Comparison of ENCODE assay signal across 14 cellular contexts in genomic region chr20:63693079-63693974, GRCh38. TPM values are rescaled to one million over a fixed set of nuclear protein-coding genes. Genes with fewer than 3 reads are reported as not detected.
DNase-seq lines count a peak whose midpoint lies in the region; ATAC-seq and TF ChIP-seq lines count a peak whose summit lies in the region.
"Had no signal": no experiment of that assay in that cellular context is flagged by ENCODE, and none has a peak within 500 bp of the region (broad histone marks: within the 10 kb centered on the region; RNA-seq: fewer than 3 reads in every experiment).

No MANE protein-coding gene starts in this region.

- no peaks in the 10 kb centered on the region for H3K9me3 ChIP-seq in IMR-90 (ENCODE audit: control insufficient read depth, insufficient read depth, low read length)
- H3K9me3 ChIP-seq: BLaER1 had no signal

- H3K4ac ChIP-seq in IMR-90 (ENCODE audit: low read depth, low read length): no peak overlapping the region

- no peak overlapping the region for H2BK15ac ChIP-seq in IMR-90 (ENCODE audit: low read depth, low read length)

- H3K4me3 ChIP-seq in IMR-90 (ENCODE audit: insufficient read depth, low read depth, low read length): no peak overlapping the region
- H3K4me3 ChIP-seq: BLaER1 had no signal

- H3K23ac ChIP-seq in IMR-90 (ENCODE audit: low read depth, low read length): no peak overlapping the region

- no peaks in the 10 kb centered on the region for H3K9me1 ChIP-seq in IMR-90 (ENCODE audit: insufficient read depth, low read length)

- no peak overlapping the region for H3K14ac ChIP-seq in IMR-90 (replicated peaks; ENCODE audit: low read depth, low read length)

- H3K27ac Mint-ChIP-seq in CD14-positive monocyte (peak overlapping the region in 1 of 7 donors; percentile 61), mesothelial cell of epicardium (peak overlapping the region; percentile 16)
- H3K27ac Mint-ChIP-seq in central memory CD8-positive, alpha-beta T cell (ENCODE audit: low read depth): peak overlapping the region; percentile 96

- no peak overlapping the region for H3K4me2 ChIP-seq in IMR-90 (ENCODE audit: low read depth, low read length)

- no peak overlapping the region for H3K9ac ChIP-seq in IMR-90 (ENCODE audit: low read depth, low read length)
- H3K9ac ChIP-seq: BLaER1 had no signal

- TF ChIP-seq POLR2A in IMR-90 (IDR thresholded peaks at IDR 0.05; ENCODE audit: low read depth, low read length): no peak

- no peaks in the 10 kb centered on the region for H3K27me3 ChIP-seq in IMR-90 (ENCODE audit: control insufficient read depth, insufficient read depth, low read length)
- H3K27me3 ChIP-seq: BLaER1 had no signal

- POLR2A ChIA-PET in IMR-90 (lab: Charles Lee; ENCODE audit: unreplicated experiment) (no interaction called here), HEK293T (lab: Yijun Ruan, JAX) (interaction anchor here (1.5 kb wide), 1 partner anchor 10 kb away, joined by 5 read pairs; no protein-coding TSS in a partner anchor)

- no peak for TF ChIP-seq RAD21 in IMR-90 (IDR thresholded peaks at IDR 0.05; ENCODE audit: low read length)

- intact Hi-C loops in CD14-positive monocyte (cut with micrococcal nuclease): no loop called here
- intact Hi-C loops in IMR-90 (cut with micrococcal nuclease): no loop called here

- no peak overlapping the region for H2BK5ac ChIP-seq in IMR-90 (ENCODE audit: low read depth, low read length, poor library complexity, severe bottlenecking)

- H3K27me3 Mint-ChIP-seq in CD14-positive monocyte (ENCODE audit: low read depth in 3 of 3) (peaks cover 3 to 21% (median 3%) of the 10 kb centered on the region in 3 donors), mesothelial cell of epicardium (ENCODE audit: low read depth) (no peaks in the 10 kb centered on the region)
- H3K27me3 Mint-ChIP-seq in central memory CD8-positive, alpha-beta T cell: no peaks in the 10 kb centered on the region

- H3K79me1 ChIP-seq in IMR-90 (ENCODE audit: low read depth in 1 of 2, low read length in 2 of 2): peaks cover 8 to 26% of the 10 kb centered on the region in 2 experiments; a peak in 3 of 4 replicates

- peak overlapping the region; percentile 32 for H2AFZ ChIP-seq in IMR-90 (replicated peaks; ENCODE audit: low read length, poor library complexity)

- H3K36me3 ChIP-seq in IMR-90 (ENCODE audit: control insufficient read depth, insufficient read depth, low read length): peaks cover 13% of the 10 kb centered on the region; the same call in 1 of the 2 replicates

- H3K4me1 ChIP-seq in IMR-90 (ENCODE audit: control insufficient read depth, insufficient read depth, low read length): peaks cover 7% of the 10 kb centered on the region

- H2BK120ac ChIP-seq in IMR-90 (ENCODE audit: low read depth, low read length): no peak overlapping the region

- no peak overlapping the region for H4K91ac ChIP-seq in IMR-90 (ENCODE audit: insufficient read depth, low read depth, low read length)

- H3K4me1 Mint-ChIP-seq in CD14-positive monocyte (peaks cover 16% of the 10 kb centered on the region), mesothelial cell of epicardium (no peaks in the 10 kb centered on the region)
- H3K4me1 Mint-ChIP-seq in central memory CD8-positive, alpha-beta T cell: peaks cover 14% of the 10 kb centered on the region

- no peak overlapping the region for H2AK5ac ChIP-seq in IMR-90 (ENCODE audit: low read depth, low read length)

- H4K8ac ChIP-seq in IMR-90 (ENCODE audit: low read depth in 2 of 2, low read length in 2 of 2): no peak overlapping the region

- no peaks in the 10 kb centered on the region for H3K9me3 Mint-ChIP-seq in CD14-positive monocyte
- H3K9me3 Mint-ChIP-seq in central memory CD8-positive, alpha-beta T cell: no peaks in the 10 kb centered on the region
- no peaks in the 10 kb centered on the region for H3K9me3 Mint-ChIP-seq in mesothelial cell of epicardium

- in situ Hi-C loops in IMR-90 (cut with MboI; ENCODE audit: low sequenced_read_pairs): no loop called here

- H3K56ac ChIP-seq in IMR-90 (ENCODE audit: extremely low read depth, insufficient read depth, low read length): no peak overlapping the region

- ATAC-seq in IMR-90 (ENCODE audit: low read depth): no peak
- ATAC-seq in central memory CD8-positive, alpha-beta T cell (replicated peaks; ENCODE audit: extremely low read depth, poor library complexity, severe bottlenecking): no peak

- BruUV-seq in IMR-90 (replicated peaks; lab: Mats Ljungman, UMichigan): no TSS peak

- TF ChIP-seq CTCF in CD14-positive monocyte (IDR thresholded peaks at IDR 0.05) (no peak), IMR-90 (conservative IDR thresholded peaks at IDR 0.05; ENCODE audit: low read depth, low read length) (no peak), mesothelial cell of epicardium (IDR thresholded peaks at IDR 0.05; ENCODE audit: unreplicated experiment) (no peak)

- CTCF ChIA-PET in IMR-90 (lab: Yijun Ruan, JAX): no interaction called here
- CTCF ChIA-PET in HEK293T (lab: Yijun Ruan, JAX): no interaction called here

- WGBS in IMR-90 (ENCODE audit: extremely low coverage in 2 of 2, insufficient read length in 1 of 2), 2 experiments: 92% methylated on average over 4 of the region's 13 CpGs; no CpG with 5 or more reads in 1 of the 2 experiments

- no peak overlapping the region for H3K18ac ChIP-seq in IMR-90 (ENCODE audit: low read depth, low read length)

- DNase-seq in CD14-positive monocyte (ENCODE audit: low spot score) (peak; percentile 26), IMR-90 (no peak), mesothelial cell of epicardium (ENCODE audit: low spot score in 2 of 2, unreplicated experiment in 2 of 2) (no peak), cortex of kidney (lab: John Stamatoyannopoulos, UW) (no peak), HEK293T (ENCODE audit: extremely low spot score) (no peak), DMS79 treated with DMSO at 0.1 percent for 48 hours (lab: John Stamatoyannopoulos, UW) (no peak), NCI-H1930 (lab: John Stamatoyannopoulos, UW) (no peak)
- no peak for DNase-seq in central memory CD8-positive, alpha-beta T cell (ENCODE audit: low spot score in 2 of 2)
- DNase-seq: amniotic stem cell; effector CD4-positive, alpha-beta T cell; NCI-H1105; NCI-H524 had no signal

- H2AK9ac ChIP-seq in IMR-90 (replicated peaks; ENCODE audit: low read depth, low read length, poor library complexity): peak overlapping the region; percentile 68

- dilution Hi-C loops in IMR-90 (cut with HindIII; ENCODE audit: low sequenced_read_pairs, unreplicated experiment): no loop called here

- H3K27ac ChIP-seq in IMR-90 (ENCODE audit: insufficient read depth, low read length): no peak overlapping the region

- no peak overlapping the region for H3K4me3 Mint-ChIP-seq in CD14-positive monocyte
- peak overlapping the region; percentile 68 for H3K4me3 Mint-ChIP-seq in central memory CD8-positive, alpha-beta T cell
- H3K4me3 Mint-ChIP-seq in mesothelial cell of epicardium: no peak overlapping the region

- H4K20me1 ChIP-seq in IMR-90 (ENCODE audit: insufficient read depth, low read length): no peaks in the 10 kb centered on the region

- H3K36me3 Mint-ChIP-seq in CD14-positive monocyte: peaks cover 5 to 13% of the 10 kb centered on the region in 2 donors
- H3K36me3 Mint-ChIP-seq in central memory CD8-positive, alpha-beta T cell (ENCODE audit: insufficient read depth): peaks cover 35% of the 10 kb centered on the region
- H3K36me3 Mint-ChIP-seq in mesothelial cell of epicardium: peaks cover 7% of the 10 kb centered on the region

- no peak overlapping the region for H4K5ac ChIP-seq in IMR-90 (ENCODE audit: low read depth, low read length)

- no peak overlapping the region for H2BK20ac ChIP-seq in IMR-90 (ENCODE audit: low read depth, low read length)

TF ChIP-seq in IMR-90, 13 proteins besides CTCF, POLR2A, EP300 and RAD21 (continues in another document):
- TF ChIP-seq MAZ (IDR thresholded peaks at IDR 0.05; ENCODE audit: borderline replicate concordance, low read depth, low read length) (no peak), CEBPB (IDR thresholded peaks at IDR 0.05; ENCODE audit: low read depth, low read length) (no peak), NFE2L2 (IDR thresholded peaks at IDR 0.05; ENCODE audit: low read depth, low read length) (no peak)

TF ChIP-seq in HEK293T, 16 proteins besides CTCF, POLR2A, EP300 and RAD21 (continues in another document):
- TF ChIP-seq L3MBTL2 (conservative IDR thresholded peaks at IDR 0.05): no peak
- no peak for TF ChIP-seq FOXA1 (IDR thresholded peaks at IDR 0.05)
- TF ChIP-seq ZNF384 (IDR thresholded peaks at IDR 0.05): no peak
- TF ChIP-seq FOXK2 (IDR thresholded peaks at IDR 0.05): no peak
- no peak for TF ChIP-seq ELF4 (IDR thresholded peaks at IDR 0.05)
- no peak for TF ChIP-seq SUZ12 (IDR thresholded peaks at IDR 0.05)

RNA-seq across cellular contexts. Expression of gene TNFRSF6B, which starts 3.1 kb away (rescaled TPM):
- polyA plus RNA-seq in CD14-positive monocyte (not detected), IMR-90 (2012; rRNA removed) (11.0 and 12.0 TPM in 2 replicates)
- total RNA-seq in IMR-90 (2012; rRNA removed) (1.1 and 1.3 TPM in 2 replicates), mesothelial cell of epicardium (1.6 TPM in 1 of 3 replicates, not detected in the others)
- 3.7 and 18.0 TPM in 2 replicates for polyA plus RNA-seq in IMR-90 (2012; cell fraction: cytosol; rRNA removed)
- 22.6 and 133 TPM in 2 replicates for polyA plus RNA-seq in IMR-90 (2012; cell fraction: nucleus; rRNA removed; ENCODE audit: low replicate concordance)
- total RNA-seq: T-helper 1 cell treated with Interleukin-12 subunit alpha and Interleukin-12 subunit beta and Interleukin-4 antibody, amounts not matched to agents 30 ng/mL and 1 ng/mL, for 36 hours had no signal

RNA-seq across cellular contexts. Expression of gene ARFRP1, which starts 14.4 kb away (rescaled TPM):
- polyA plus RNA-seq in CD14-positive monocyte (10 to 100 TPM; 18.2 to 20.7 TPM), IMR-90 (2012; rRNA removed) (36.3 and 36.6 TPM in 2 replicates)
- total RNA-seq in IMR-90 (2012; rRNA removed) (25.3 and 29.2 TPM in 2 replicates), mesothelial cell of epicardium (45.3 to 47.2 TPM (median 46.1 TPM) in 3 replicates)
- 36.7 and 61.6 TPM in 2 replicates for polyA plus RNA-seq in IMR-90 (2012; cell fraction: cytosol; rRNA removed)
- polyA plus RNA-seq in IMR-90 (2012; cell fraction: nucleus; rRNA removed; ENCODE audit: low replicate concordance): 102 and 139 TPM in 2 replicates

RNA-seq across cellular contexts. Expression of gene ZGPAT, which starts 14.5 kb away (rescaled TPM):
- 10 to 100 TPM; 24.2 to 28.3 TPM for polyA plus RNA-seq in CD14-positive monocyte
- 13.4 and 15.6 TPM in 2 replicates for total RNA-seq in IMR-90 (2012; rRNA removed)
- polyA plus RNA-seq in IMR-90 (2012; rRNA removed): 20.2 and 21.1 TPM in 2 replicates
- 18.9 and 24.7 TPM in 2 replicates for polyA plus RNA-seq in IMR-90 (2012; cell fraction: cytosol; rRNA removed)
- 80.8 and 206 TPM in 2 replicates for polyA plus RNA-seq in IMR-90 (2012; cell fraction: nucleus; rRNA removed; ENCODE audit: low replicate concordance)
- total RNA-seq in mesothelial cell of epicardium: 31.3 to 36.6 TPM (median 34.6 TPM) in 3 replicates

RNA-seq across cellular contexts. Expression of gene RTEL1, which starts 35.2 kb away (rescaled TPM):
- 1 to 10 TPM; 1.0 to 4.8 TPM for polyA plus RNA-seq in CD14-positive monocyte
- total RNA-seq in IMR-90 (2012; rRNA removed): 9.4 and 14.7 TPM in 2 replicates
- 18.8 and 22.5 TPM in 2 replicates for polyA plus RNA-seq in IMR-90 (2012; rRNA removed)
- polyA plus RNA-seq in IMR-90 (2012; cell fraction: cytosol; rRNA removed): 7.5 and 18.1 TPM in 2 replicates
- 121 and 228 TPM in 2 replicates for polyA plus RNA-seq in IMR-90 (2012; cell fraction: nucleus; rRNA removed; ENCODE audit: low replicate concordance)
- total RNA-seq in mesothelial cell of epicardium: 38.7 to 45.2 TPM (median 42.2 TPM) in 3 replicates

RNA-seq across cellular contexts. Expression of gene STMN3, which starts 40.1 kb away (rescaled TPM):
- polyA plus RNA-seq in CD14-positive monocyte (under 1 TPM; 0.10 to 0.15 TPM), IMR-90 (2012; rRNA removed) (62.3 and 67.4 TPM in 2 replicates)
- total RNA-seq in IMR-90 (2012; rRNA removed) (20.3 and 21.1 TPM in 2 replicates), mesothelial cell of epicardium (29.9 to 34.1 TPM (median 32.1 TPM) in 3 replicates)
- polyA plus RNA-seq in IMR-90 (2012; cell fraction: cytosol; rRNA removed): 33.4 and 56.7 TPM in 2 replicates
- 57.3 and 74.5 TPM in 2 replicates for polyA plus RNA-seq in IMR-90 (2012; cell fraction: nucleus; rRNA removed; ENCODE audit: low replicate concordance)
